In the genomic region with DNA sequence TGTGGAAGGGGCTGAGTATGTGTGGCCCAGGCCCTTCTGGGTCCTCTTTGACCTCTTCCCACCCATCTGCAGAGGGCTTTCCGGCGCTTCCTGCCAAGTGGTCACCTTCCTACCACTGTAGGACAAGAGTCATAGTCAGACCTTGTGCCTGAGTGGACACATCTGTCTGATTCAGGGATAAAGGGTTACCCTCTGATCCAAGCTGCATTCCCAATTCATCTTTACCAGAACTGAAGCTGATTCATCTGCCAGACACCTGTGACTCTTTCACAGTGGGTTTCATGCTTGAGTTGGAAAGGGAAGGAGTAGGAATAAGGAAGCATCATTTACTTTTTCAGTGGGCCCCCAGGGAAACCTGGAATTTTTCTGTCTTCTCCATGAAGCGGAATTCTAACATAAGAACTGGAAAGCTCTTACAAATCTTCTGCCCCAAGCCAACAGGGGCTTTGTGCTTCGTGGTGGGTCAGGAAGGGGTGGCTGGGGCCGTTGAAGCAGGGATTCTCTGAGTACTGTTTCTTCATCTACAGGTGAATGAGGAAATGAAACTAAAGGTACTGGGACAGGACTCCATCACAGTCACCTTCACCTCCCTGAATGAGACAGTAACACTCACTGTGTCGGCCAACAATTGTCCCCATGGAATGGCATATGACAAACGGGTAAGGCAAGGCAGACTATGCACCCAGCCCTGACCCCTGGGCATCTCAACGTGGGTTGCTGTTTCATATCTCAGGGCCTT, we compare ENCODE assay signal across 1 cellular context.
A peak's percentile ranks its signal among the peaks of the same experiment; 100 is the strongest.
TF ChIP-seq lines count a peak whose summit lies in the region.

No MANE protein-coding gene starts in this region.

TF ChIP-seq in GM12878, 131 proteins besides CTCF, POLR2A, EP300 and RAD21:
- TF ChIP-seq SUZ12 (IDR thresholded peaks at IDR 0.05; ENCODE audit: unreplicated experiment) (no peak), IKZF2 (IDR thresholded peaks at IDR 0.05) (0 out of 4 replicates have a peak, but pooled peaks of 1 of the 2 experiments have one; percentile 9), SPI1 (IDR thresholded peaks at IDR 0.05; ENCODE audit: borderline replicate concordance, insufficient read depth, low read depth, low read length) (peak; percentile 85)
